ENCODE assay signal across 17 cellular contexts in genomic region chr6:87728706-87729105, GRCh38.
"Had no signal": no experiment of that assay in that cellular context is flagged by ENCODE, and none has a peak within 500 bp of the region (broad histone marks: within the 10 kb centered on the region; RNA-seq: fewer than 3 reads in every experiment).

No MANE protein-coding gene starts in this region.

- H3K27ac Mint-ChIP-seq: activated CD4-positive, alpha-beta memory T cell treated with anti-CD3 and anti-CD28 coated beads for 36 hours; activated naive CD8-positive, alpha-beta T cell; naive thymus-derived CD4-positive, alpha-beta T cell; T-helper 2 cell treated with Interferon-gamma antibody and Interleukin-4, amounts not matched to agents 5 μg/mL and 100 μg/mL, for 36 hours had no signal

- ATAC-seq: naive thymus-derived CD4-positive, alpha-beta T cell had no signal

- H3K4me1 ChIP-seq: breast epithelium had no signal

- H3K4me3 ChIP-seq: breast epithelium, dorsolateral prefrontal cortex, lung, sigmoid colon, tibial nerve had no signal

- H3K9me3 ChIP-seq: breast epithelium, sigmoid colon, tibial nerve had no signal

- H3K4me3 Mint-ChIP-seq: activated CD4-positive, alpha-beta memory T cell treated with anti-CD3 and anti-CD28 coated beads for 36 hours; activated naive CD8-positive, alpha-beta T cell; naive thymus-derived CD4-positive, alpha-beta T cell; T-helper 2 cell treated with Interferon-gamma antibody and Interleukin-4, amounts not matched to agents 5 μg/mL and 100 μg/mL, for 36 hours had no signal

- H3K9me3 Mint-ChIP-seq: activated CD4-positive, alpha-beta memory T cell treated with anti-CD3 and anti-CD28 coated beads for 36 hours; T-helper 2 cell treated with Interferon-gamma antibody and Interleukin-4, amounts not matched to agents 5 μg/mL and 100 μg/mL, for 36 hours had no signal

- H3K36me3 Mint-ChIP-seq: activated CD4-positive, alpha-beta memory T cell treated with anti-CD3 and anti-CD28 coated beads for 36 hours; activated naive CD8-positive, alpha-beta T cell had no signal

- H3K27ac ChIP-seq: breast epithelium, dorsolateral prefrontal cortex, sigmoid colon, tibial nerve had no signal

- H3K36me3 ChIP-seq: breast epithelium, sigmoid colon, tibial nerve had no signal

- H3K27me3 Mint-ChIP-seq: activated CD4-positive, alpha-beta memory T cell treated with anti-CD3 and anti-CD28 coated beads for 36 hours had no signal

- DNase-seq: activated CD4-positive, alpha-beta memory T cell treated with anti-CD3 and anti-CD28 coated beads for 36 hours; activated CD4-positive, alpha-beta T cell treated with anti-CD3 and anti-CD28 coated beads for 1 hour; activated gamma-delta T cell; activated T-cell treated with anti-CD3 and anti-CD28 coated beads, Interleukin-2, amount 50 U/mL, for 48 hours; dorsolateral prefrontal cortex; glutamatergic neuron; left colon; naive thymus-derived CD4-positive, alpha-beta T cell; occipital lobe; sigmoid colon; stimulated activated CD4-positive, alpha-beta T cell treated with anti-CD3 and anti-CD28 coated beads, Interleukin-15, amount 100 ng/mL, for 24 hours; stimulated activated CD4-positive, alpha-beta T cell treated with anti-CD3 and anti-CD28 coated beads, Interleukin-4, amount 100 ng/mL, for 4 hours had no signal

- H3K27me3 ChIP-seq: breast epithelium, dorsolateral prefrontal cortex, sigmoid colon, tibial nerve had no signal
